In the genomic region with DNA sequence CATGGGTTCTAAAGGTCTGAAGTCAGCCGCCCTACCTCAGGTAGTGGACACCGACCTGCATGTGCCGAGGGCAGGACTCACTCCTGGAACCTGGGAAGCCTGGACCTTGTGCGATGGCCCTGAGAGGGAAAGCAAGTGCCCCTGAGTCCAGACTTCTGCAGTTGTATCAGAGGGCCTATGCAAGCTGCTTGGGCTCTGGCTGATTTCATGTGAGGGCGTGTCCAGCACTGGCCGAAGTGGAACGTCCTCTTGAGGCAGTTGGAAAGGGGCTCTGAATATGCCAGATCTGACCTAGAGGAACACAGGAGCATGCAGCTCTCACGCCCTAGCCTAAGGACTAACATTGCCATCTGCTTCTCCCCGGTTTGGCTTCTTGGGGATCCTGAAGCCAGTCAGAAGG, we compare ENCODE assay signal across 33 cellular contexts. TPM values are rescaled to one million over a fixed set of nuclear protein-coding genes. Genes with fewer than 3 reads are reported as not detected.
"Had no signal": no experiment of that assay in that cellular context is flagged by ENCODE, and none has a peak within 500 bp of the region (broad histone marks: within the 10 kb centered on the region; RNA-seq: fewer than 3 reads in every experiment).

No MANE protein-coding gene starts in this region.

- FAIRE-seq: islet of Langerhans, kidney, small intestine had no signal

- H3K9me3 Mint-ChIP-seq: immature natural killer cell; memory B cell; natural killer cell treated with Interleukin-12 subunit alpha and Interleukin-12 subunit beta and Interleukin-15 and Interleukin-18, amount 100 ng/mL, for 72 hours had no signal

- H3K27me3 Mint-ChIP-seq: memory B cell; natural killer cell treated with Interleukin-12 subunit alpha and Interleukin-12 subunit beta and Interleukin-15 and Interleukin-18, amount 100 ng/mL, for 72 hours; stimulated activated naive B cell treated with anti-CD40 and anti-IgM and Interleukin-4, amounts not matched to agents 10 μg/mL and 1 μg/mL and 100 μg/mL, for 72 hours had no signal

- H3K4me1 Mint-ChIP-seq: immature natural killer cell had no signal

- H3K27ac Mint-ChIP-seq: immature natural killer cell; natural killer cell treated with Interleukin-12 subunit alpha and Interleukin-12 subunit beta and Interleukin-15 and Interleukin-18, amount 100 ng/mL, for 72 hours; progenitor cell of endocrine pancreas; stimulated activated naive B cell treated with anti-CD40 and anti-IgM and Interleukin-4, amounts not matched to agents 10 μg/mL and 1 μg/mL and 100 μg/mL, for 72 hours had no signal

- H3K4me3 Mint-ChIP-seq: immature natural killer cell; naive thymus-derived CD4-positive, alpha-beta T cell; natural killer cell treated with Interleukin-12 subunit alpha and Interleukin-12 subunit beta and Interleukin-15 and Interleukin-18, amount 100 ng/mL, for 72 hours; stimulated activated naive B cell treated with anti-CD40 and anti-IgM and Interleukin-4, amounts not matched to agents 10 μg/mL and 1 μg/mL and 100 μg/mL, for 72 hours had no signal

- H3K9me3 ChIP-seq: heart left ventricle, left lung, mucosa of descending colon, ovary, right atrium auricular region, sigmoid colon, stomach, testis, thyroid gland, transverse colon, upper lobe of left lung, vagina had no signal

- H3K4me3 ChIP-seq: heart left ventricle, left lung, lung, mucosa of descending colon, ovary, right atrium auricular region, sigmoid colon, stomach, testis, thyroid gland, transverse colon, upper lobe of left lung, vagina had no signal

- H3K27me3 ChIP-seq: heart left ventricle, left lung, ovary, right atrium auricular region, sigmoid colon, stomach, testis, thyroid gland, transverse colon, upper lobe of left lung, vagina had no signal

- H3K36me3 ChIP-seq: heart left ventricle, left lung, ovary, right atrium auricular region, sigmoid colon, stomach, thyroid gland, transverse colon, upper lobe of left lung, vagina had no signal

- H3K27ac ChIP-seq: heart left ventricle, ovary, right atrium auricular region, sigmoid colon, stomach, testis, thyroid gland, transverse colon, vagina had no signal

- ATAC-seq: heart left ventricle; left colon; left lung; mucosa of descending colon; naive thymus-derived CD4-positive, alpha-beta T cell; natural killer cell treated with Interleukin-12 subunit alpha and Interleukin-12 subunit beta and Interleukin-15 and Interleukin-18, amount 100 ng/mL, for 72 hours; stimulated activated naive B cell treated with anti-CD40 and anti-IgM and Interleukin-4, amounts not matched to agents 10 μg/mL and 1 μg/mL and 100 μg/mL, for 72 hours; stimulated activated naive CD8-positive, alpha-beta T cell treated with anti-CD3 and anti-CD28 coated beads, Interleukin-15, Interleukin-2, amounts not matched to agents 100 U/mL and 50 U/mL, for 24 hours had no signal

- DNase-seq: heart left ventricle; hypothalamus; immature natural killer cell; kidney; left colon; left lung; midbrain; mucosa of descending colon; naive thymus-derived CD4-positive, alpha-beta T cell; occipital lobe; ovary; sigmoid colon; small intestine; stimulated activated CD4-positive, alpha-beta T cell treated with anti-CD3 and anti-CD28 coated beads, Interleukin-1b, Interleukin-23, amount 100 ng/mL, for 48 hours; stimulated activated CD4-positive, alpha-beta T cell treated with anti-CD3 and anti-CD28 coated beads, Interleukin-2, amount 100 ng/mL, for 48 hours; stimulated activated naive B cell treated with anti-CD40 and anti-IgM and Interleukin-4, amounts not matched to agents 10 μg/mL and 1 μg/mL and 100 μg/mL, for 72 hours; stimulated activated naive CD8-positive, alpha-beta T cell treated with anti-CD3 and anti-CD28 coated beads, Interleukin-15, Interleukin-2, amounts not matched to agents 100 U/mL and 50 U/mL, for 24 hours; stomach; testis; transverse colon; upper lobe of left lung had no signal

RNA-seq across cellular contexts. Expression of a gene that starts 2.5 kb away (rescaled TPM):
- total RNA-seq: kidney; mucosa of descending colon; myocyte; natural killer cell treated with Interleukin-12 subunit alpha and Interleukin-12 subunit beta and Interleukin-15 and Interleukin-18, amount 100 ng/mL, for 72 hours; occipital lobe; progenitor cell of endocrine pancreas; pulmonary artery endothelial cell; transverse colon; urinary bladder; vagina had no signal
- polyA plus RNA-seq: immature natural killer cell; naive thymus-derived CD4-positive, alpha-beta T cell; neural cell had no signal

RNA-seq across cellular contexts. Expression of a gene that starts 32.5 kb away (rescaled TPM):
- polyA plus RNA-seq: naive thymus-derived CD4-positive, alpha-beta T cell had no signal
